In genomic region chr3:184514151-184514490, GRCh38 we compare ENCODE assay signal across 8 cellular contexts. TPM values are rescaled to one million over a fixed set of nuclear protein-coding genes. Genes with fewer than 3 reads are reported as not detected.
DNase-seq lines count a peak whose midpoint lies in the region; ATAC-seq, FAIRE-seq and TF ChIP-seq lines count a peak whose summit lies in the region.

No MANE protein-coding gene starts in this region.

- POLR2A ChIA-PET in CD8-positive, alpha-beta T cell (lab: Charles Lee) = no interaction called here

- H3K4me2 ChIP-seq in KMS-11 = peak overlapping the region; percentile 55; the same call in 1 of the 2 replicates
- peak overlapping the region; percentile 82 for H3K4me2 ChIP-seq in neural progenitor cell

- WGBS in endodermal cell (ENCODE audit: insufficient coverage in 1 of 2, insufficient read length in 1 of 2), 2 experiments = 72 to 81% methylated on average over 9 to 10 of the region's 10 CpGs

- CTCF ChIA-PET in CD8-positive, alpha-beta T cell (lab: Charles Lee) = interaction anchor here (0.6 to 5.9 kb wide), 36 partner anchors 8 to 619 kb away, joined by 3 to 79 read pairs (median 4); partner anchors contain the start of genes CLCN2 and POLR2H

- H3K9me3 ChIP-seq in CD8-positive, alpha-beta T cell (ENCODE audit: low read length) = no peaks in the 10 kb centered on the region
- H3K9me3 ChIP-seq in endodermal cell (ENCODE audit: control insufficient read depth, low read length) = no peaks in the 10 kb centered on the region
- H3K9me3 ChIP-seq in neural progenitor cell (ENCODE audit: low read depth) = no peaks in the 10 kb centered on the region

- peak overlapping the region; percentile 75 for H2AFZ ChIP-seq in KMS-11 (ENCODE audit: low read depth)
- peak overlapping the region; percentile 99 for H2AFZ ChIP-seq in neural progenitor cell (replicated peaks)

- H3K27ac Mint-ChIP-seq in CD8-positive, alpha-beta T cell = no peak overlapping the region
- H3K27ac Mint-ChIP-seq in endodermal cell = no peak overlapping the region
- no peak overlapping the region for H3K27ac Mint-ChIP-seq in neural progenitor cell

- no peaks in the 10 kb centered on the region for H3K36me3 Mint-ChIP-seq in CD8-positive, alpha-beta T cell
- H3K36me3 Mint-ChIP-seq in endodermal cell (ENCODE audit: low read depth) (no peaks in the 10 kb centered on the region), neural progenitor cell (peaks cover 2% of the 10 kb centered on the region)

- H3K79me2 ChIP-seq in KMS-11 (ENCODE audit: insufficient read depth, low read depth) (no peaks in the 10 kb centered on the region), neural progenitor cell (ENCODE audit: low read depth) (no peaks in the 10 kb centered on the region)

- H3K36me3 ChIP-seq in CD8-positive, alpha-beta T cell (ENCODE audit: insufficient read depth, low read length) = no peaks in the 10 kb centered on the region
- H3K36me3 ChIP-seq in KMS-11 (ENCODE audit: insufficient read depth) = no peaks in the 10 kb centered on the region
- H3K36me3 ChIP-seq in endodermal cell (ENCODE audit: control insufficient read depth, insufficient read depth, low read length) = no peaks in the 10 kb centered on the region
- no peaks in the 10 kb centered on the region for H3K36me3 ChIP-seq in neural progenitor cell

- no peak for FAIRE-seq in GM12891 (lab: Jason Lieb, UNC)

- no peak overlapping the region for H3K4me3 ChIP-seq in CD8-positive, alpha-beta T cell (ENCODE audit: low read depth, low read length)
- H3K4me3 ChIP-seq in KMS-11 (IDR thresholded peaks at IDR 0.05; ENCODE audit: insufficient read depth, low read depth, low read length) (peak overlapping the region; percentile 58), endodermal cell (ENCODE audit: low read length) (no peak overlapping the region), neural progenitor cell (peak overlapping the region; percentile 50)

- peaks cover 11% of the 10 kb centered on the region for H3K4me1 ChIP-seq in CD8-positive, alpha-beta T cell (ENCODE audit: insufficient read depth, low read length)
- H3K4me1 ChIP-seq in KMS-11 (ENCODE audit: low read depth, poor library complexity, severe bottlenecking) = no peaks in the 10 kb centered on the region
- H3K4me1 ChIP-seq in endodermal cell (ENCODE audit: control insufficient read depth, insufficient read depth, low read length) = no peaks in the 10 kb centered on the region
- H3K4me1 ChIP-seq in neural progenitor cell = peaks cover 8% of the 10 kb centered on the region

- no peaks in the 10 kb centered on the region for H3K9me3 Mint-ChIP-seq in CD8-positive, alpha-beta T cell
- H3K9me3 Mint-ChIP-seq in endodermal cell (no peaks in the 10 kb centered on the region), neural progenitor cell (peaks cover 12% of the 10 kb centered on the region)

- peaks cover 8% of the 10 kb centered on the region for H3K27me3 ChIP-seq in CD8-positive, alpha-beta T cell (ENCODE audit: insufficient read depth, low read length)
- peaks cover 7% of the 10 kb centered on the region; the same call in 1 of the 2 replicates for H3K27me3 ChIP-seq in KMS-11 (ENCODE audit: insufficient read depth, low read depth)
- H3K27me3 ChIP-seq in endodermal cell (ENCODE audit: control insufficient read depth, insufficient read depth, low read length, poor library complexity, severe bottlenecking) = peaks cover 46% of the 10 kb centered on the region
- peaks cover 63% of the 10 kb centered on the region for H3K27me3 ChIP-seq in neural progenitor cell

- ATAC-seq in CD8-positive, alpha-beta T cell = no peak
- no peak for ATAC-seq in GM21360 (IDR thresholded peaks at IDR 0.05; ENCODE audit: unreplicated experiment)

- DNase-seq in CD8-positive, alpha-beta T cell = no peak
- DNase-seq in endodermal cell = no peak
- peak; percentile 34 for DNase-seq in neural progenitor cell (ENCODE audit: low spot score)
- no peak for DNase-seq in GM12891 (ENCODE audit: insufficient read length, low spot score)
- no peak for DNase-seq in retina
- no peak for DNase-seq in cerebellum (ENCODE audit: low spot score)

- no peak for TF ChIP-seq CTCF in CD8-positive, alpha-beta T cell (IDR thresholded peaks at IDR 0.05)
- no peak for TF ChIP-seq CTCF in KMS-11 (conservative IDR thresholded peaks at IDR 0.05; ENCODE audit: low read depth, low read length)
- no peak for TF ChIP-seq CTCF in endodermal cell (conservative IDR thresholded peaks at IDR 0.05)
- TF ChIP-seq CTCF in neural progenitor cell (IDR thresholded peaks at IDR 0.05) = no peak

- H3K27ac ChIP-seq in CD8-positive, alpha-beta T cell (ENCODE audit: low read depth, low read length) = no peak overlapping the region
- no peak overlapping the region for H3K27ac ChIP-seq in KMS-11
- no peak overlapping the region for H3K27ac ChIP-seq in endodermal cell (ENCODE audit: low read depth, low read length)
- H3K27ac ChIP-seq in neural progenitor cell = no peak overlapping the region

- intact Hi-C loops in CD8-positive, alpha-beta T cell (cut with DNase I, micrococcal nuclease) = loop anchor here in 1 of 2 experiments (2.0 to 10.0 kb wide), 4 partner anchors 99 to 619 kb away; no protein-coding TSS in a partner anchor

- H4K20me1 ChIP-seq in KMS-11 (ENCODE audit: insufficient read depth) (no peaks in the 10 kb centered on the region), neural progenitor cell (ENCODE audit: low read depth) (no peaks in the 10 kb centered on the region)

- H3K4me1 Mint-ChIP-seq in CD8-positive, alpha-beta T cell (ENCODE audit: low read depth) = peaks cover 8% of the 10 kb centered on the region
- H3K4me1 Mint-ChIP-seq in endodermal cell (peaks cover 5% of the 10 kb centered on the region), neural progenitor cell (peaks cover 8% of the 10 kb centered on the region)

- no peak overlapping the region for H3K9ac ChIP-seq in KMS-11
- H3K9ac ChIP-seq in endodermal cell (ENCODE audit: extremely low read depth, low read length, poor library complexity, severe bottlenecking) = no peak overlapping the region
- no peak overlapping the region for H3K9ac ChIP-seq in neural progenitor cell

- peak overlapping the region; percentile 52 for H3K4me3 Mint-ChIP-seq in CD8-positive, alpha-beta T cell
- peak overlapping the region; percentile 50 for H3K4me3 Mint-ChIP-seq in endodermal cell
- H3K4me3 Mint-ChIP-seq in neural progenitor cell = peak overlapping the region; percentile 65

- TF ChIP-seq POLR2A in GM12891 (IDR thresholded peaks at IDR 0.05; ENCODE audit: low read depth, low read length) = no peak

- H3K27me3 Mint-ChIP-seq in CD8-positive, alpha-beta T cell (ENCODE audit: low read depth) = peaks cover 61% of the 10 kb centered on the region
- H3K27me3 Mint-ChIP-seq in endodermal cell (ENCODE audit: insufficient read depth) (peaks cover 64% of the 10 kb centered on the region), neural progenitor cell (ENCODE audit: insufficient read depth, low read depth) (peaks cover 42% of the 10 kb centered on the region)

- H3F3A ChIP-seq in neural progenitor cell (ENCODE audit: low read depth) = peaks cover 18% of the 10 kb centered on the region

TF ChIP-seq in GM12891, 5 proteins besides CTCF, POLR2A, EP300 and RAD21:
- TF ChIP-seq PAX5 (IDR thresholded peaks at IDR 0.05; ENCODE audit: insufficient read depth, low read length, severe bottlenecking) (no peak), SPI1 (IDR thresholded peaks at IDR 0.05; ENCODE audit: low read depth, low read length) (no peak), POU2F2 (IDR thresholded peaks at IDR 0.05; ENCODE audit: low read depth, low read length) (no peak), TAF1 (IDR thresholded peaks at IDR 0.05; ENCODE audit: low read depth, low read length) (no peak), POLR2AphosphoS5 (IDR thresholded peaks at IDR 0.05; ENCODE audit: low read depth, low read length) (no peak)
TF ChIP-seq in GM12891: peak in this region for 0.

RNA-seq across cellular contexts. Expression of gene EPHB3, which starts 47.5 kb away (rescaled TPM):
- not detected for total RNA-seq in CD8-positive, alpha-beta T cell
- 10 to 100 TPM; 32.7 to 36.9 TPM for total RNA-seq in endodermal cell
- polyA plus RNA-seq in endodermal cell (2013, experiment 1 of 2) = 22.3 TPM
- 23.5 TPM for polyA plus RNA-seq in endodermal cell (2013, experiment 2 of 2)
- 2.3 and 3.6 TPM in 2 replicates for total RNA-seq in neural progenitor cell (ENCODE audit: low replicate concordance)
- not detected for polyA plus RNA-seq in GM12891 (2012; ENCODE audit: low read depth, missing spikeins)
- 9.2 TPM for total RNA-seq in cerebellum

Comparison
In these comparisons a context has a peak if more than half of its experiments do, and no peak if none do; other contexts are left out.
1. H3K4me3 ChIP-seq: peak in KMS-11 (single experiment) and neural progenitor cell (single experiment); none in CD8-positive, alpha-beta T cell (single experiment) and endodermal cell (single experiment).
2. Peak in every context shown above with its lines, with median percentiles within 50 percentile points of each other: H3K4me3 Mint-ChIP-seq.